In the genomic region with DNA sequence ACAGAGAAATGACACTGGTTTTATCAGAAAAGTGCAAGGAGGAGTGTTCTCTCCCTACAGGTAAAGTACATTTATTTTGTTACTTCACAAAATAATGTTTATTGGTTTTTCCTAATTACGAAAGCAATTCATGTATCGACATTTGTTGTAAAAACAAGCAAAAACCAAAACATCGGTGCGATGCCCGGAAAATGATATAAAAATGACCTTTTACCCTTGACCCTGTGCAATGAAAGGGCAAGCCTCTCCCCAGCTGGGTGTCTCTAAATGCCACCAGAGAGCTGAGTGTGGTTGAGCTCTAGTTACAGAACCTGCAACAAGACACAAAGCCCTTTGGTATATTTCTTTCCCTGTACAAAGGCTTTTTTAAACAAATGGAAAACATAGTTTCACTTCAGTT, we compare ENCODE assay signal across 25 cellular contexts.
A peak's percentile ranks its signal among the peaks of the same experiment; 100 is the strongest.
DNase-seq lines count a peak whose midpoint lies in the region; ATAC-seq and TF ChIP-seq lines count a peak whose summit lies in the region.
"Had no signal": no experiment of that assay in that cellular context is flagged by ENCODE, and none has a peak within 500 bp of the region (broad histone marks: within the 10 kb centered on the region; RNA-seq: fewer than 3 reads in every experiment).

No MANE protein-coding gene starts in this region.

- no peak for TF ChIP-seq CTCF in nephron (IDR thresholded peaks at IDR 0.05; ENCODE audit: unreplicated experiment in 3 of 3)

- no peak overlapping the region for H3K27ac Mint-ChIP-seq in activated CD4-positive, alpha-beta T cell treated with anti-CD3 and anti-CD28 coated beads for 36 hours
- peak overlapping the region; percentile 54 to 80 (median 60) for H3K27ac Mint-ChIP-seq in nephron
- H3K27ac Mint-ChIP-seq: IgD-negative memory B cell had no signal

- H3K27ac ChIP-seq in layer of hippocampus (ENCODE audit: low read depth, low read length) (peak overlapping the region; percentile 95), temporal lobe (ENCODE audit: low read depth, low read length) (peak overlapping the region; percentile 98)
- H3K27ac ChIP-seq: 22Rv1 had no signal

- no peaks in the 10 kb centered on the region for H3K27me3 Mint-ChIP-seq in activated CD4-positive, alpha-beta T cell treated with anti-CD3 and anti-CD28 coated beads for 36 hours
- H3K27me3 Mint-ChIP-seq in nephron (ENCODE audit: low read depth) = peaks cover 7% of the 10 kb centered on the region
- H3K27me3 Mint-ChIP-seq: IgD-negative memory B cell had no signal

- POLR2A ChIA-PET in activated CD4-positive, alpha-beta T cell treated with anti-CD3 and anti-CD28 coated beads for 36 hours (lab: Charles Lee) = no interaction called here

- intact Hi-C loops in activated CD4-positive, alpha-beta T cell treated with anti-CD3 and anti-CD28 coated beads for 36 hours (cut with DNase I, micrococcal nuclease) = no loop called here
- intact Hi-C loops in left cardiac atrium (cut with DNase I) = no loop called here

- ATAC-seq in activated CD4-positive, alpha-beta T cell treated with anti-CD3 and anti-CD28 coated beads for 36 hours = peak; percentile 33
- no peak for ATAC-seq in left cardiac atrium
- ATAC-seq: PC-3 had no signal

- no peaks in the 10 kb centered on the region for H3K36me3 Mint-ChIP-seq in activated CD4-positive, alpha-beta T cell treated with anti-CD3 and anti-CD28 coated beads for 36 hours (ENCODE audit: low read depth)
- no peaks in the 10 kb centered on the region for H3K36me3 Mint-ChIP-seq in nephron (ENCODE audit: low read depth)
- H3K36me3 Mint-ChIP-seq: IgD-negative memory B cell had no signal

- no peaks in the 10 kb centered on the region for H3K4me1 Mint-ChIP-seq in activated CD4-positive, alpha-beta T cell treated with anti-CD3 and anti-CD28 coated beads for 36 hours
- peaks cover 56% of the 10 kb centered on the region for H3K4me1 Mint-ChIP-seq in nephron

- H3K4me3 Mint-ChIP-seq in activated CD4-positive, alpha-beta T cell treated with anti-CD3 and anti-CD28 coated beads for 36 hours = no peak overlapping the region
- H3K4me3 Mint-ChIP-seq in nephron = no peak overlapping the region
- H3K4me3 Mint-ChIP-seq: IgD-negative memory B cell had no signal

- H3K27me3 ChIP-seq in layer of hippocampus (ENCODE audit: control insufficient read depth, insufficient read depth, low read length) = no peaks in the 10 kb centered on the region
- H3K27me3 ChIP-seq: BE2C had no signal

- CTCF ChIA-PET in activated CD4-positive, alpha-beta T cell treated with anti-CD3 and anti-CD28 coated beads for 36 hours (lab: Charles Lee) = no interaction called here

- no peaks in the 10 kb centered on the region for H3K9me3 Mint-ChIP-seq in activated CD4-positive, alpha-beta T cell treated with anti-CD3 and anti-CD28 coated beads for 36 hours (ENCODE audit: low read depth)
- no peaks in the 10 kb centered on the region for H3K9me3 Mint-ChIP-seq in nephron
- H3K9me3 Mint-ChIP-seq: IgD-negative memory B cell had no signal

- DNase-seq in activated CD4-positive, alpha-beta T cell treated with anti-CD3 and anti-CD28 coated beads for 36 hours = no peak
- DNase-seq in activated CD4-positive, alpha-beta T cell treated with anti-CD3 and anti-CD28 coated beads, Interleukin-2, amount 50 U/mL, for 1 hour = no peak
- DNase-seq in left cardiac atrium (no peak), NCI-H526 treated with DMSO at 0.1 percent for 48 hours (lab: John Stamatoyannopoulos, UW) (no peak), UCSD-AML1 (lab: John Stamatoyannopoulos, UW; ENCODE audit: unreplicated experiment) (no peak)
- DNase-seq: BE2C, Calu3, DMS79 treated with DMSO at 0.1 percent for 48 hours, GF-D8, HCEC 1CT, NCI-H1092, NCI-H1417 treated with DMSO at 0.1 percent for 48 hours, NCI-H187, NCI-H2081 treated with DMSO at 0.1 percent for 48 hours, NCI-H2171 treated with DMSO at 0.1 percent for 48 hours, NCI-H345, NCI-H510A treated with DMSO at 0.1 percent for 48 hours, NCI-H748 treated with DMSO at 0.1 percent for 48 hours, PC-3, Right ventricle myocardium superior had no signal
